In the genomic region with DNA sequence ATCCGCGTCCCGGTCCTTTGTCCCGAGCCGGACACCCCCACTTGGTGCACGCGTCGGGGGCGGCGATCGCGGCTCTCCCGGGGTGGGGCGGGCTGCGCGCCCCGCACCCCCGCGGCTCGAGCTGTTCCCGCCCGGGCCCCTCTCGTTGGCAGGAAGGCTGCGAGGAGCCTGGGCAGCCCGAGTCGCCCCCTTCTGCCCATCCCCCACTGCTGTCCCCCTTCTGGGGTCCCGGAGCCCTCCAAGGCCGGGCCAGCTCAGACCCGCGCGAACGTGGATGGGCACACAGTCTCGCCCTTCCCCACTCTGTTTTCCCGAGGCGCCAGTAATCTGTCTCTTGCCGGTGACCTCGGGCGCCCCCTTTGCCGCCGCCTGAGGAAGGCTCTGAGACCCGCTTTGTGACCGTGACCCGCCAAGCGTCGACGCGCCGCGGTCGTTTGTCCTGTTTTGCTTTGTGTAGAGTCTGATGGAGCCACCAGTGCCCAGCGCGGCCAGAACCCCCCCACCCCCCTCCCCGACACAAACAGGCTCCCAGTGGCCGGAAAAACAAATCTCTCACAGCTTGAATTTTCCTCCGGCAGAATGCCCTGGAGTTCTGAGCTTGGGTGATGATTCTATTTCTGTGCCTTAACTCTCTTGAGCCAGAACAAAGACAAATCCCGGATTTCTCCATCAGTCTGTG, we compare ENCODE assay signal across 8 cellular contexts. TPM values are rescaled to one million over a fixed set of nuclear protein-coding genes. Genes with fewer than 3 reads are reported as not detected.
A peak's percentile ranks its signal among the peaks of the same experiment; 100 is the strongest.
DNase-seq lines count a peak whose midpoint lies in the region; ATAC-seq and TF ChIP-seq lines count a peak whose summit lies in the region.

No MANE protein-coding gene starts in this region.

- peak; percentile 33 for DNase-seq in SK-N-DZ (ENCODE audit: low spot score)
- peak; percentile 60 for DNase-seq in medulla oblongata (ENCODE audit: extremely low spot score)
- DNase-seq in thoracic aorta (ENCODE audit: low spot score): no peak
- DNase-seq in NCI-H2196 (lab: John Stamatoyannopoulos, UW; ENCODE audit: unreplicated experiment): no peak

- H3K36me3 ChIP-seq in ACC112 (ENCODE audit: insufficient read depth, low read length) (no peaks in the 10 kb centered on the region), duodenal mucosa (ENCODE audit: control insufficient read depth in 1 of 2, insufficient read depth in 2 of 2, low read length in 2 of 2) (no peaks in the 10 kb centered on the region), thoracic aorta (no peaks in the 10 kb centered on the region)

- H3K4me1 ChIP-seq in ACC112 (ENCODE audit: control insufficient read depth, insufficient read depth, low read length, unreplicated experiment) (peaks cover 19% of the 10 kb centered on the region), duodenal mucosa (ENCODE audit: control insufficient read depth in 1 of 2, insufficient read depth in 2 of 2, low read length in 2 of 2) (peaks cover 0 to 16% of the 10 kb centered on the region in 2 donors), thoracic aorta (ENCODE audit: control insufficient read depth in 1 of 2, low read depth in 2 of 2) (peaks cover 10 to 48% of the 10 kb centered on the region in 2 donors)

- H3K4me3 ChIP-seq in ACC112 (ENCODE audit: low read depth, low read length): peak overlapping the region; percentile 92
- H3K4me3 ChIP-seq in duodenal mucosa (ENCODE audit: low read depth in 1 of 2, low read length in 2 of 2): peak overlapping the region; percentile 55 to 73
- H3K4me3 ChIP-seq in thoracic aorta: peak overlapping the region; percentile 89

- H3K27me3 ChIP-seq in ACC112 (ENCODE audit: insufficient read depth, low read length) (peaks cover 15% of the 10 kb centered on the region; the same call in 1 of the 2 replicates), duodenal mucosa (ENCODE audit: control insufficient read depth in 1 of 2, insufficient read depth in 2 of 2, low read length in 2 of 2) (peaks cover 33 to 37% of the 10 kb centered on the region in 2 donors), thoracic aorta (replicated peaks; ENCODE audit: insufficient read depth) (no peaks in the 10 kb centered on the region)

- TF ChIP-seq CTCF in thoracic aorta (IDR thresholded peaks at IDR 0.05): no peak

- peak overlapping the region; percentile 42 to 43 for H3K9ac ChIP-seq in duodenal mucosa (ENCODE audit: low read depth in 1 of 2, low read length in 2 of 2)

- peaks cover 32% of the 10 kb centered on the region for H3K79me2 ChIP-seq in ACC112 (ENCODE audit: control insufficient read depth, insufficient read depth, low read length, unreplicated experiment)

- H3K9me3 ChIP-seq in duodenal mucosa (ENCODE audit: control insufficient read depth in 1 of 2, low read length in 2 of 2): no peaks in the 10 kb centered on the region
- no peaks in the 10 kb centered on the region for H3K9me3 ChIP-seq in thoracic aorta

- ATAC-seq in GM18511 (IDR thresholded peaks at IDR 0.05; ENCODE audit: unreplicated experiment) (peak; percentile 37), thoracic aorta (ENCODE audit: insufficient number of reproducible peaks, low FRiP score, low read depth) (peak; percentile 4), HG02610 (IDR thresholded peaks at IDR 0.05; ENCODE audit: unreplicated experiment) (no peak)

- H3K27ac ChIP-seq in ACC112 (ENCODE audit: low read depth, low read length): no peak overlapping the region
- no peak overlapping the region for H3K27ac ChIP-seq in duodenal mucosa (ENCODE audit: low read depth, low read length)
- peak overlapping the region; percentile 84 to 86 for H3K27ac ChIP-seq in thoracic aorta

- H2AFZ ChIP-seq in ACC112 (ENCODE audit: low read length, unreplicated experiment): peak overlapping the region; percentile 82

RNA-seq across cellular contexts. Expression of a gene that starts 0.6 kb away (rescaled TPM):
- polyA plus RNA-seq in SK-N-DZ (2014; cell fraction: cytosol; rRNA removed): 52.2 and 57.9 TPM in 2 replicates
- 42.6 and 46.1 TPM in 2 replicates for polyA plus RNA-seq in SK-N-DZ (2014; cell fraction: nucleus; rRNA removed)
- 10 to 100 TPM; 23.0 to 37.5 TPM for total RNA-seq in thoracic aorta

Comparison
In these comparisons a context has a peak if more than half of its experiments do, and no peak if none do; other contexts are left out.
1. H3K27ac ChIP-seq: peak in thoracic aorta (2 of 2); none in ACC112 (single experiment) and duodenal mucosa (single experiment).
2. DNase-seq: peak in SK-N-DZ (single experiment) and medulla oblongata (single experiment); none in thoracic aorta (single experiment) and NCI-H2196 (single experiment).
3. Peak in every context shown above with its lines, with median percentiles within 50 percentile points of each other: H3K4me3 ChIP-seq.